27 cellular contexts compared by ENCODE assay signal in genomic region chr1:193421487-193421886, GRCh38.
"Had no signal": no experiment of that assay in that cellular context is flagged by ENCODE, and none has a peak within 500 bp of the region (broad histone marks: within the 10 kb centered on the region; RNA-seq: fewer than 3 reads in every experiment).

No MANE protein-coding gene starts in this region.

- H3K36me3 Mint-ChIP-seq: brain; naive thymus-derived CD8-positive, alpha-beta T cell; stimulated activated effector memory CD8-positive, alpha-beta T cell treated with anti-CD3 and anti-CD28 coated beads, Interleukin-12 subunit alpha, Interleukin-12 subunit beta, amount 100 ng/mL, for 72 hours; T-cell; type B pancreatic cell had no signal

- DNase-seq: activated B cell treated with CpG ODN at 0.5 μM for 24 hours; activated CD8-positive, alpha-beta memory T cell treated with anti-CD3 and anti-CD28 coated beads, Interleukin-2, amount 10 ng/mL, durations not matched to agents 7 days and 5 days; activated CD8-positive, alpha-beta T cell treated with anti-CD3 and anti-CD28 coated beads, Interleukin-2, amount 10 ng/mL, durations not matched to agents 7 days and 5 days; activated T-cell treated with anti-CD3 and anti-CD28 coated beads, Interleukin-2, amount 50 U/mL, for 48 hours; dorsolateral prefrontal cortex; effector memory CD8-positive, alpha-beta T cell; hippocampal formation; left lung; lower lobe of right lung; mesenchymal stem cell; naive thymus-derived CD8-positive, alpha-beta T cell; occipital lobe; posterior cingulate gyrus; sigmoid colon; small intestine; stimulated activated CD4-positive, alpha-beta T cell treated with anti-CD3 and anti-CD28 coated beads, Interleukin-4, amount 100 ng/mL, for 24 hours; T-cell had no signal

- ATAC-seq: activated CD8-positive, alpha-beta memory T cell treated with anti-CD3 and anti-CD28 coated beads, Interleukin-2, amount 10 ng/mL, durations not matched to agents 7 days and 5 days; activated CD8-positive, alpha-beta T cell treated with anti-CD3 and anti-CD28 coated beads, Interleukin-2, amount 10 ng/mL, durations not matched to agents 7 days and 5 days; effector memory CD8-positive, alpha-beta T cell; gastroesophageal sphincter; left lung; lower lobe of right lung; naive thymus-derived CD8-positive, alpha-beta T cell; stimulated activated effector memory CD8-positive, alpha-beta T cell treated with anti-CD3 and anti-CD28 coated beads, Interleukin-12 subunit alpha, Interleukin-12 subunit beta, amount 100 ng/mL, for 72 hours; T-cell had no signal

- H3K4me1 Mint-ChIP-seq: neural crest cell had no signal

- H3K27me3 Mint-ChIP-seq: activated B cell treated with CpG ODN at 0.5 μM for 24 hours; activated CD8-positive, alpha-beta memory T cell treated with anti-CD3 and anti-CD28 coated beads, Interleukin-2, amount 10 ng/mL, durations not matched to agents 7 days and 5 days; activated naive CD8-positive, alpha-beta T cell; brain; effector memory CD8-positive, alpha-beta T cell; naive thymus-derived CD8-positive, alpha-beta T cell; stimulated activated naive CD8-positive, alpha-beta T cell treated with anti-CD3 and anti-CD28 coated beads, Interleukin-15, Interleukin-2, amounts not matched to agents 100 ng/mL and 50 ng/mL, for 24 hours; T-cell; type B pancreatic cell had no signal

- H3K27ac Mint-ChIP-seq: activated B cell treated with CpG ODN at 0.5 μM for 24 hours; activated CD8-positive, alpha-beta memory T cell treated with anti-CD3 and anti-CD28 coated beads, Interleukin-2, amount 10 ng/mL, durations not matched to agents 7 days and 5 days; activated CD8-positive, alpha-beta T cell treated with anti-CD3 and anti-CD28 coated beads, Interleukin-2, amount 10 ng/mL, durations not matched to agents 7 days and 5 days; activated naive CD8-positive, alpha-beta T cell; activated T-helper 2 cell treated with anti-CD3 and anti-CD28 coated beads, Interferon-gamma antibody, Interleukin-2, Interleukin-4, amounts not matched to agents 10 μg/mL and 5 μg/mL and 100 μg/mL, durations not matched to agents 14 hours and 24 hours and 36 hours; brain; effector memory CD8-positive, alpha-beta T cell; stimulated activated effector memory CD8-positive, alpha-beta T cell treated with anti-CD3 and anti-CD28 coated beads, Interleukin-12 subunit alpha, Interleukin-12 subunit beta, amount 100 ng/mL, for 72 hours; stimulated activated naive CD8-positive, alpha-beta T cell treated with anti-CD3 and anti-CD28 coated beads, Interleukin-15, Interleukin-2, amounts not matched to agents 100 ng/mL and 50 ng/mL, for 24 hours; T-helper 2 cell treated with Interferon-gamma antibody and Interleukin-4, amounts not matched to agents 5 μg/mL and 100 μg/mL, for 36 hours; type B pancreatic cell had no signal

- H3K4me3 Mint-ChIP-seq: activated B cell treated with CpG ODN at 0.5 μM for 24 hours; activated CD8-positive, alpha-beta memory T cell treated with anti-CD3 and anti-CD28 coated beads, Interleukin-2, amount 10 ng/mL, durations not matched to agents 7 days and 5 days; activated CD8-positive, alpha-beta T cell treated with anti-CD3 and anti-CD28 coated beads, Interleukin-2, amount 10 ng/mL, durations not matched to agents 7 days and 5 days; activated naive CD8-positive, alpha-beta T cell; brain; effector memory CD8-positive, alpha-beta T cell; naive thymus-derived CD8-positive, alpha-beta T cell; neural crest cell; stimulated activated effector memory CD8-positive, alpha-beta T cell treated with anti-CD3 and anti-CD28 coated beads, Interleukin-12 subunit alpha, Interleukin-12 subunit beta, amount 100 ng/mL, for 72 hours; stimulated activated naive CD8-positive, alpha-beta T cell treated with anti-CD3 and anti-CD28 coated beads, Interleukin-15, Interleukin-2, amounts not matched to agents 100 ng/mL and 50 ng/mL, for 24 hours; T-cell; T-helper 2 cell treated with Interferon-gamma antibody and Interleukin-4, amounts not matched to agents 5 μg/mL and 100 μg/mL, for 36 hours; type B pancreatic cell had no signal

- FAIRE-seq: keratinocyte, small intestine had no signal

- H3K9me3 Mint-ChIP-seq: activated B cell treated with CpG ODN at 0.5 μM for 24 hours; activated T-helper 2 cell treated with anti-CD3 and anti-CD28 coated beads, Interferon-gamma antibody, Interleukin-2, Interleukin-4, amounts not matched to agents 10 μg/mL and 5 μg/mL and 100 μg/mL, durations not matched to agents 14 hours and 24 hours and 36 hours; brain; effector memory CD8-positive, alpha-beta T cell; naive thymus-derived CD8-positive, alpha-beta T cell; neural crest cell; stimulated activated effector memory CD8-positive, alpha-beta T cell treated with anti-CD3 and anti-CD28 coated beads, Interleukin-12 subunit alpha, Interleukin-12 subunit beta, amount 100 ng/mL, for 72 hours; T-cell; type B pancreatic cell had no signal
